Comparison of ENCODE assay signal across 9 cellular contexts in genomic region chr1:172778461-172779455, GRCh38.
DNase-seq lines count a peak whose midpoint lies in the region; ATAC-seq and TF ChIP-seq lines count a peak whose summit lies in the region.
"Had no signal": no experiment of that assay in that cellular context is flagged by ENCODE, and none has a peak within 500 bp of the region (broad histone marks: within the 10 kb centered on the region; RNA-seq: fewer than 3 reads in every experiment).

No MANE protein-coding gene starts in this region.

- H3K36me3 ChIP-seq in prostate gland: no peaks in the 10 kb centered on the region

- intact Hi-C loops in prostate gland (cut with DNase I): no loop called here
- intact Hi-C loops in left cardiac atrium (cut with DNase I): no loop called here

- no peaks in the 10 kb centered on the region for H3K27me3 ChIP-seq in prostate gland (replicated peaks; ENCODE audit: insufficient read depth)

- H3K9me3 Mint-ChIP-seq in T-cell: peaks cover 0 to 9% (median 0%) of the 10 kb centered on the region in 3 donors
- H3K9me3 Mint-ChIP-seq in natural killer cell treated with Interleukin-12 subunit alpha and Interleukin-12 subunit beta and Interleukin-15 and Interleukin-18, amount 100 ng/mL, for 72 hours: peaks cover 6% of the 10 kb centered on the region

- TF ChIP-seq CTCF in prostate gland (IDR thresholded peaks at IDR 0.05): no peak

- no peak for TF ChIP-seq POLR2A in prostate gland (IDR thresholded peaks at IDR 0.05)

- ATAC-seq in GM18867 (IDR thresholded peaks at IDR 0.05; ENCODE audit: unreplicated experiment): peak; percentile 64
- peak; percentile 68 for ATAC-seq in HG02884 (IDR thresholded peaks at IDR 0.05; ENCODE audit: unreplicated experiment)
- ATAC-seq in T-cell (replicated peaks in 1 of 4): peak; percentile 61 to 74 (median 66)
- ATAC-seq in natural killer cell treated with Interleukin-12 subunit alpha and Interleukin-12 subunit beta and Interleukin-15 and Interleukin-18, amount 100 ng/mL, for 72 hours: peak; percentile 62 to 65
- ATAC-seq in GM19324 (IDR thresholded peaks at IDR 0.05; ENCODE audit: low FRiP score, unreplicated experiment): no peak
- ATAC-seq in left cardiac atrium: no peak

- peak overlapping the region in 1 of 2 donors; percentile 31 for H3K27ac Mint-ChIP-seq in T-cell
- H3K27ac Mint-ChIP-seq in natural killer cell treated with Interleukin-12 subunit alpha and Interleukin-12 subunit beta and Interleukin-15 and Interleukin-18, amount 100 ng/mL, for 72 hours: peak overlapping the region; percentile 65 to 69
- H3K27ac Mint-ChIP-seq: dendritic cell treated with granulocyte-macrophage colony-stimulating factor and Interleukin-4, amounts not matched to agents 40 ng/mL and 50 ng/mL, for 4 days had no signal

- WGBS in prostate gland: 51% methylated on average over 7 of the region's 7 CpGs

- peaks cover 7 to 24% (median 15%) of the 10 kb centered on the region in 3 donors for H3K4me1 Mint-ChIP-seq in T-cell
- peaks cover 41% of the 10 kb centered on the region in 2 donors for H3K4me1 Mint-ChIP-seq in natural killer cell treated with Interleukin-12 subunit alpha and Interleukin-12 subunit beta and Interleukin-15 and Interleukin-18, amount 100 ng/mL, for 72 hours (ENCODE audit: low read depth in 2 of 2)

- POLR2A ChIA-PET in T-cell (lab: Charles Lee): no interaction called here

- DNase-seq in T-cell: no peak
- no peak for DNase-seq in natural killer cell treated with Interleukin-12 subunit alpha and Interleukin-12 subunit beta and Interleukin-15 and Interleukin-18, amount 100 ng/mL, for 72 hours (ENCODE audit: low spot score)
- no peak for DNase-seq in foreskin melanocyte
- DNase-seq in prostate gland (ENCODE audit: low spot score): no peak
- DNase-seq in left cardiac atrium: no peak

- no peaks in the 10 kb centered on the region for H3K4me1 ChIP-seq in prostate gland (replicated peaks)

- H3K9me3 ChIP-seq in prostate gland: no peaks in the 10 kb centered on the region

- no peak overlapping the region for H3K27ac ChIP-seq in prostate gland

- no peaks in the 10 kb centered on the region for H3K27me3 Mint-ChIP-seq in T-cell
- H3K27me3 Mint-ChIP-seq in natural killer cell treated with Interleukin-12 subunit alpha and Interleukin-12 subunit beta and Interleukin-15 and Interleukin-18, amount 100 ng/mL, for 72 hours: no peaks in the 10 kb centered on the region

- no peak overlapping the region for H3K4me3 ChIP-seq in prostate gland

- H3K4me3 Mint-ChIP-seq in T-cell: peak overlapping the region; percentile 38 to 42 (median 40)
- peak overlapping the region; percentile 66 for H3K4me3 Mint-ChIP-seq in natural killer cell treated with Interleukin-12 subunit alpha and Interleukin-12 subunit beta and Interleukin-15 and Interleukin-18, amount 100 ng/mL, for 72 hours
- H3K4me3 Mint-ChIP-seq: dendritic cell treated with granulocyte-macrophage colony-stimulating factor and Interleukin-4, amounts not matched to agents 40 ng/mL and 50 ng/mL, for 4 days had no signal

- no peaks in the 10 kb centered on the region for H3K36me3 Mint-ChIP-seq in T-cell
- peaks cover 11% of the 10 kb centered on the region for H3K36me3 Mint-ChIP-seq in natural killer cell treated with Interleukin-12 subunit alpha and Interleukin-12 subunit beta and Interleukin-15 and Interleukin-18, amount 100 ng/mL, for 72 hours

- CTCF ChIA-PET in T-cell (lab: Charles Lee): interaction anchor here (0.6 to 2.2 kb wide), 8 partner anchors 34 to 432 kb away, joined by 3 to 6 read pairs (median 4); no protein-coding TSS in a partner anchor

Comparison
In these comparisons a context has a peak if more than half of its experiments do, and no peak if none do; other contexts are left out.
1. ATAC-seq: peak in GM18867 (single experiment), HG02884 (single experiment), T-cell (4 of 4) and natural killer cell treated with Interleukin-12 subunit alpha and Interleukin-12 subunit beta and Interleukin-15 and Interleukin-18, amount 100 ng/mL, for 72 hours (2 of 2); none in GM19324 (single experiment) and left cardiac atrium (0 of 2).